In the genomic region with DNA sequence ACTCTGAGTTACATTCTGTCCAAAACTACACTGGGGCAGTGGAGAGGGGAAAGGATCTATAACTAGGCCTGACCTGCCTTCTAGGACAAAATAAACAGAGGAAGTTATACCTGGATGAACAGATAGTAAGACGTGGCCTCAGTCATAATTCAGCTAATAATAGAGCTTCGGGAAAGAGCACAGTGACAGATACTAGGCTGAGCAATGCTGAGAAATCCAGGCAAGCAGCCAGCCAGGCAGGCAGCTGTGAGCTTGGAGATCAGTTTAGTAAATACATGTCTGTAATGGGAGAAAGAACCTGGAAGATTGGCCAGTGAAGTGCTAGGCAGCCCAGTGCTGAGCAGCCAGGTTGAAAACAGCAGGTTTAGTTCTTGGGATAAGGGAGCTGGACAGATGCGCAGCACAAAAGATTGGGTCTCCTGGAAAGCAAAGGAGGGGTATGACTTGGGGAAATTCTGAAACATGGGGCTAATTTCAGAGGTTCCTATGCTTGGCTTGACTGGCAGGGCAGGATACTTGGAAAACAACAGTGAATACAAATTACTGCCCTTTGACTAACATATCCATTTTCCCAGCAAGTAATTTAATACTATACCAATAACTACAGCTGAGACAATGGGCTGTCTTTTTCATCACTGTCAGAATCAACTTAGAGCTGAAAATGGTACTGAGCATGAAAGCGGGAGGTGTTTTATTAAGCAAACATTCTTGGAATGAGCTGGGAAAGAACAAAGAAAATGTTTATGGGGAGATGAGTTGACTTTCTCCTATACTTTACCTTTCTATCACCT, we compare ENCODE assay signal across 8 cellular contexts.
DNase-seq lines count a peak whose midpoint lies in the region; ATAC-seq, FAIRE-seq and TF ChIP-seq lines count a peak whose summit lies in the region.

No MANE protein-coding gene starts in this region.

- no peak for FAIRE-seq in small intestine (lab: Jason Lieb, UNC)

- H3K4me3 ChIP-seq in fibroblast of the aortic adventitia (ENCODE audit: low read depth, low read length) (no peak overlapping the region), small intestine (ENCODE audit: low read depth in 1 of 2, low read length in 2 of 2) (no peak overlapping the region)

- DNase-seq in G401 (ENCODE audit: low spot score) (peak; percentile 70), NCI-H69 (lab: John Stamatoyannopoulos, UW) (peak; percentile 99), fibroblast of the aortic adventitia (ENCODE audit: low read depth) (peak; percentile 87), posterior cingulate gyrus (peak; percentile 27 to 96 (median 70)), COLO829 (ENCODE audit: low spot score) (no peak), small intestine (no peak)
- DNase-seq in stimulated activated CD4-positive, alpha-beta T cell treated with anti-CD3 and anti-CD28 coated beads, Interleukin-1b, Interleukin-23, amount 100 ng/mL, for 48 hours, result no peak
- DNase-seq in stimulated activated naive CD8-positive, alpha-beta T cell treated with anti-CD3 and anti-CD28 coated beads, Interleukin-15, Interleukin-2, amounts not matched to agents 100 U/mL and 50 U/mL, for 24 hours, result no peak

- no peaks in the 10 kb centered on the region for H3K36me3 ChIP-seq in small intestine (ENCODE audit: control insufficient read depth in 2 of 2, insufficient read depth in 2 of 2, low read length in 2 of 2)

- intact Hi-C loops in posterior cingulate gyrus (cut with DNase I), result no loop called here

- in situ Hi-C loops in G401 (cut with HindIII; ENCODE audit: low sequenced_read_pairs), result no loop called here

- H3K4me1 ChIP-seq in small intestine (ENCODE audit: control insufficient read depth in 2 of 2, insufficient read depth in 1 of 2, low read depth in 1 of 2, low read length in 1 of 2), result no peaks in the 10 kb centered on the region

- ATAC-seq in stimulated activated naive CD8-positive, alpha-beta T cell treated with anti-CD3 and anti-CD28 coated beads, Interleukin-15, Interleukin-2, amounts not matched to agents 100 U/mL and 50 U/mL, for 24 hours, result no peak

- H3K27me3 ChIP-seq in small intestine (ENCODE audit: control insufficient read depth in 2 of 2, insufficient read depth in 2 of 2, low read length in 2 of 2), result no peaks in the 10 kb centered on the region

- 55 to 63% (median 56%) methylated on average over 4 of the region's 4 CpGs for WGBS in small intestine, 3 donors

- no peak overlapping the region for H3K27ac ChIP-seq in small intestine (ENCODE audit: low read depth in 1 of 2, low read length in 1 of 2)

- no peak for TF ChIP-seq CTCF in fibroblast of the aortic adventitia (IDR thresholded peaks at IDR 0.05; ENCODE audit: insufficient read depth, low read length)

- H3K9me3 ChIP-seq in small intestine (ENCODE audit: control insufficient read depth, low read depth), result no peaks in the 10 kb centered on the region

Comparison
In these comparisons a context has a peak if more than half of its experiments do, and no peak if none do; other contexts are left out.
1. DNase-seq: peak in G401 (single experiment), NCI-H69 (single experiment), fibroblast of the aortic adventitia (single experiment) and posterior cingulate gyrus (10 of 10); none in stimulated activated CD4-positive, alpha-beta T cell treated with anti-CD3 and anti-CD28 coated beads, Interleukin-1b, Interleukin-23, amount 100 ng/mL, for 48 hours (single experiment), stimulated activated naive CD8-positive, alpha-beta T cell treated with anti-CD3 and anti-CD28 coated beads, Interleukin-15, Interleukin-2, amounts not matched to agents 100 U/mL and 50 U/mL, for 24 hours (single experiment), COLO829 (single experiment) and small intestine (single experiment).